8 cellular contexts compared by ENCODE assay signal in the genomic region with DNA sequence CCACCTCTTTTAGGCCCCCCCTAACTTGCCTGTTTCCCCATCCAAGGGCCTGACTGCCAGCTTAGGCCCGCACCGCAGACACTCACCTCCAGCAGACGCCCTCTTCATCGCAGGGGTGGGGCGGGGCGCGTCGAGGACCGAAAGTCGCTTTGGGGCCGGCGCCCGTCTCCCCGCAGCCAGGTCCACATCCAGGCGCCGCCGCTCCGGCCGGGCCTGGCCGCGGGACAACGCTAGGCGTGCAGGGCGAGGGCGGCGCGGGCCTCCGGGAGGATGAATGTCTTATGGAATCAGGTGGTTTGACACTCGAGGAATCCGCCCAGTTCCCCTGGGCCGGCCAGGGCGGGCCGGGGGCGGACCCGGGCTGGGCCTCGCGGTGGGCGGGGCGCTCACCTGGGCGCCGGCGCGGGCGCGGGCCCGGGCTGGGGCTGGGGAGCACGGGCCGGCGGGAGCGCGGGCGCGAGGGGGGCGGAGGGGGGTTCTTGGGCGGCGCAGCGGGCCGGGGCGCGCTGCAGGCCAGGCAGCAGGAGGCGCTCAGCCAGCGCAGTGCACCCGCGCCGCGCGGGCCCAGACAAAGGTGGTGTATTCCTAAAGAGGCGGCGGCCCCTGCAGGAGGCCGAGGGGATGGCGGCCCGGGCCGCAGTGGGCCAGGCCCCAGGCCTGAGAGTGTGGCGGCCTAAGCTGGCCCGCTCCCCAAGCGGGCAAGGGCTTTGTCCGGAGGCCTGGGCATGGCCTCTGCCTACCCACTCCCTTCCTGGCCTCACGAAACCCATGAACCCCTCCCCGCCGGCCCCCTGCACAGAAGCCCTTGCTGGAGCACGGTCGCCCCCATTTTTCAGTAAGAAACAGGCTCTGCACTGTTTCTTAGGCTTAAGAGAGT.
A peak's percentile ranks its signal among the peaks of the same experiment; 100 is the strongest.
DNase-seq lines count a peak whose midpoint lies in the region; ATAC-seq and TF ChIP-seq lines count a peak whose summit lies in the region.

No MANE protein-coding gene starts in this region.

- H3K4me3 ChIP-seq in AG09309 (ENCODE audit: control insufficient read depth, low read depth, low read length) = no peak overlapping the region

- H3K27me3 Mint-ChIP-seq in central memory CD8-positive, alpha-beta T cell = peaks cover 7% of the 10 kb centered on the region

- no peaks in the 10 kb centered on the region for H3K36me3 Mint-ChIP-seq in central memory CD8-positive, alpha-beta T cell (ENCODE audit: insufficient read depth)

- H3K4me1 Mint-ChIP-seq in central memory CD8-positive, alpha-beta T cell = no peaks in the 10 kb centered on the region

- peak; percentile 60 for ATAC-seq in GM19035 (IDR thresholded peaks at IDR 0.05; ENCODE audit: unreplicated experiment)
- peak; percentile 80 for ATAC-seq in central memory CD8-positive, alpha-beta T cell (replicated peaks; ENCODE audit: extremely low read depth, poor library complexity, severe bottlenecking)
- no peak for ATAC-seq in GM18520 (IDR thresholded peaks at IDR 0.05; ENCODE audit: unreplicated experiment)

- DNase-seq in AG09309 (ENCODE audit: low read depth) (no peak), T-helper 2 cell (peak in 3 of 5 experiments; percentile 8 to 59 (median 28)), kidney glomerular epithelial cell (lab: John Stamatoyannopoulos, UW) (peak; percentile 60)
- peak in 1 of 2 donors; percentile 27 for DNase-seq in central memory CD8-positive, alpha-beta T cell (ENCODE audit: low spot score in 2 of 2)
- DNase-seq in stimulated activated CD4-positive, alpha-beta T cell treated with anti-CD3 and anti-CD28 coated beads, Interleukin-4, amount 100 ng/mL, for 4 hours = peak; percentile 30 to 40

- H3K27ac Mint-ChIP-seq in central memory CD8-positive, alpha-beta T cell (ENCODE audit: low read depth) = no peak overlapping the region

- peak; percentile 8 for TF ChIP-seq CTCF in AG09309 (IDR thresholded peaks at IDR 0.05; ENCODE audit: control insufficient read depth, insufficient read depth, low read depth, low read length, missing control alignments)
- peak; percentile 86 for TF ChIP-seq CTCF in LNCAP (IDR thresholded peaks at IDR 0.05)

- no peaks in the 10 kb centered on the region for H3K9me3 Mint-ChIP-seq in central memory CD8-positive, alpha-beta T cell

- peak overlapping the region; percentile 41 for H3K4me3 Mint-ChIP-seq in central memory CD8-positive, alpha-beta T cell
